In the genomic region with DNA sequence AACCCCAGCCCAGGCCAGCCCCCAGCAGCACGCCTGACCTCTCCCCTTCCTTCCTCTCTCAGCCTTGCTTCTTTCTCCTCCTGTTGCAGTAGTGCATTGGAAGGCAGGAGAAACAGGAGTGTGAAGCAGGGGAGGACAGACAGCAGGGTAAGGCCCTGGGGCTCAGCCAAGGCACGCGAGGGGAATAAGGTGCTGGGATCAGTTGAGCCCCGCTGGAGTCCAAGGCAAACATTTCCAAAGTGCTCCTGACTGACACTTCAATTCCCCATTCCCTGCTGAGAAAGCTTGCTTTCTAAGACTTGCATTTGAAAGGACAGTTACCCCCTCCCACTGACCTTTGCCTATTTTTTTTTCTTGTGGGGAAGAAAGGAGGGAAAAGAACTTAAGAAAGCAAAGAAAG, we compare ENCODE assay signal across 1 cellular context.
TF ChIP-seq lines count a peak whose summit lies in the region.

No MANE protein-coding gene starts in this region.

TF ChIP-seq in GM23338, 12 proteins besides CTCF, POLR2A, EP300 and RAD21 (continued from another document):
- TF ChIP-seq ZNF462 (CRISPR knock-in tag; IDR thresholded peaks at IDR 0.05): 0 out of 2 replicates have a peak, but pooled peaks have one; percentile 4
- no peak for TF ChIP-seq EZH2 (IDR thresholded peaks at IDR 0.05; ENCODE audit: low read depth, unreplicated experiment)
- TF ChIP-seq CREB1 (CRISPR knock-in tag; IDR thresholded peaks at IDR 0.05; ENCODE audit: low read depth): no peak
- peak; percentile 80 for TF ChIP-seq NANOG (IDR thresholded peaks at IDR 0.05; ENCODE audit: borderline replicate concordance)
